In genomic region chr17:45030733-45031132, GRCh38 we compare ENCODE assay signal across 20 cellular contexts. TPM values are rescaled to one million over a fixed set of nuclear protein-coding genes. Genes with fewer than 3 reads are reported as not detected.
DNase-seq lines count a peak whose midpoint lies in the region; ATAC-seq, FAIRE-seq and TF ChIP-seq lines count a peak whose summit lies in the region.
"Had no signal": no experiment of that assay in that cellular context is flagged by ENCODE, and none has a peak within 500 bp of the region (broad histone marks: within the 10 kb centered on the region; RNA-seq: fewer than 3 reads in every experiment).

No MANE protein-coding gene starts in this region.

- peak overlapping the region in 6 of 11 experiments; percentile 42 to 70 (median 50); a peak in 5 of 22 replicates for H3K4me2 ChIP-seq in BLaER1 treated with 17β-estradiol and CSF1 and Interleukin-3, amounts not matched to agents 10 nM and 100 nM
- H3K4me2 ChIP-seq in osteoblast (ENCODE audit: insufficient read depth, low read length), result no peak overlapping the region

- H3K79me2 ChIP-seq in osteoblast (ENCODE audit: insufficient read depth, low read length), result peaks cover 1% of the 10 kb centered on the region

- no peaks in the 10 kb centered on the region for H3K27me3 ChIP-seq in BLaER1 treated with 17β-estradiol and CSF1 and Interleukin-3, amounts not matched to agents 10 nM and 100 nM
- H3K27me3 ChIP-seq in bronchial epithelial cell (ENCODE audit: control insufficient read depth, insufficient read depth, low read length) (no peaks in the 10 kb centered on the region), osteoblast (ENCODE audit: insufficient read depth, low read length) (no peaks in the 10 kb centered on the region)

- POLR2A ChIA-PET in RWPE1 (lab: Yijun Ruan, JAX; ENCODE audit: low non-redundant PET) (no interaction called here), GM10248 (lab: Yijun Ruan, JAX) (no interaction called here)

- ATAC-seq in HG03571 (IDR thresholded peaks at IDR 0.05; ENCODE audit: unreplicated experiment), result no peak
- ATAC-seq: CD8-positive, alpha-beta T cell had no signal

- H3K4me1 ChIP-seq in BLaER1 treated with 17β-estradiol and CSF1 and Interleukin-3, amounts not matched to agents 10 nM and 100 nM, result peaks cover 15 to 42% (median 33%) of the 10 kb centered on the region in 10 experiments
- H3K4me1 ChIP-seq in osteoblast (ENCODE audit: insufficient read depth, low read length), result no peaks in the 10 kb centered on the region
- H3K4me1 ChIP-seq: HAP-1 had no signal

- H2AFZ ChIP-seq in osteoblast (ENCODE audit: low read length), result no peak overlapping the region

- H3K27ac ChIP-seq in BLaER1 treated with 17β-estradiol and CSF1 and Interleukin-3, amounts not matched to agents 10 nM and 100 nM, result no peak overlapping the region
- H3K27ac ChIP-seq in RWPE1 (peak overlapping the region; percentile 20), osteoblast (ENCODE audit: low read depth, low read length) (no peak overlapping the region)
- H3K27ac ChIP-seq: HL-60 had no signal

- DNase-seq in RWPE1 (ENCODE audit: low spot score), result no peak
- no peak for DNase-seq in bronchial epithelial cell (ENCODE audit: low read depth)
- peak; percentile 68 for DNase-seq in osteoblast (ENCODE audit: insufficient read length, low spot score, missing footprints)
- DNase-seq in GM10248 (ENCODE audit: extremely low spot score), result no peak
- DNase-seq in dermis blood vessel endothelial cell, result no peak
- DNase-seq: CD8-positive, alpha-beta T cell; COR-L47; DMS153; DMS79 treated with DMSO at 0.1 percent for 48 hours; EL; HFFc6 had no signal

- CTCF ChIA-PET in RWPE1 (lab: Yijun Ruan, JAX), result no interaction called here
- CTCF ChIA-PET in GM10248 (lab: Yijun Ruan, JAX), result interaction anchor here (0.6 to 4.8 kb wide), 6 partner anchors 9 to 113 kb away, joined by 3 to 27 read pairs (median 6); no protein-coding TSS in a partner anchor

- peaks cover 69 to 89% (median 77%) of the 10 kb centered on the region in 11 experiments for H3K36me3 ChIP-seq in BLaER1 treated with 17β-estradiol and CSF1 and Interleukin-3, amounts not matched to agents 10 nM and 100 nM
- peaks cover 47% of the 10 kb centered on the region for H3K36me3 ChIP-seq in bronchial epithelial cell (ENCODE audit: control insufficient read depth, insufficient read depth, low read length)
- peaks cover 42% of the 10 kb centered on the region for H3K36me3 ChIP-seq in osteoblast (ENCODE audit: insufficient read depth, low read length)

- H4K20me1 ChIP-seq in BLaER1 treated with 17β-estradiol and CSF1 and Interleukin-3, amounts not matched to agents 10 nM and 100 nM, result peaks cover 0 to 66% (median 32%) of the 10 kb centered on the region in 11 experiments; a peak in 16 of 22 replicates
- H4K20me1 ChIP-seq in osteoblast (ENCODE audit: insufficient read depth, low read length), result peaks cover 5% of the 10 kb centered on the region

- H3K9ac ChIP-seq in BLaER1 treated with 17β-estradiol and CSF1 and Interleukin-3, amounts not matched to agents 10 nM and 100 nM, result no peak overlapping the region

- H3K4me3 ChIP-seq in BLaER1 treated with 17β-estradiol and CSF1 and Interleukin-3, amounts not matched to agents 10 nM and 100 nM, result no peak overlapping the region
- H3K4me3 ChIP-seq in bronchial epithelial cell (ENCODE audit: low read depth, low read length), result no peak overlapping the region
- no peak overlapping the region for H3K4me3 ChIP-seq in osteoblast (ENCODE audit: insufficient read depth, low read length)
- H3K4me3 ChIP-seq: HAP-1 had no signal

- no peak for TF ChIP-seq CTCF in RWPE1 (conservative IDR thresholded peaks at IDR 0.05; ENCODE audit: low read depth)
- no peak for TF ChIP-seq CTCF in bronchial epithelial cell (IDR thresholded peaks at IDR 0.05; ENCODE audit: insufficient read depth, low read length, severe bottlenecking)
- no peak for TF ChIP-seq CTCF in osteoblast (IDR thresholded peaks at IDR 0.05; ENCODE audit: extremely low read depth, low read depth, low read length)
- TF ChIP-seq CTCF in GM10248 (IDR thresholded peaks at IDR 0.05; ENCODE audit: control extremely low read depth, extremely low read depth, low read depth, missing control alignments), result no peak

- FAIRE-seq in bronchial epithelial cell (lab: Jason Lieb, UNC), result peak; percentile 75
- FAIRE-seq: A204.1, D721Med, G401.6, GM19239, H1 had no signal

- no peaks in the 10 kb centered on the region for H3K9me3 ChIP-seq in BLaER1 treated with 17β-estradiol and CSF1 and Interleukin-3, amounts not matched to agents 10 nM and 100 nM (replicated peaks in 1 of 11)
- no peaks in the 10 kb centered on the region for H3K9me3 ChIP-seq in osteoblast (ENCODE audit: low read depth, low read length)
- H3K9me3 ChIP-seq: HAP-1 had no signal

RNA-seq across cellular contexts. Expression of gene DCAKD, which starts 20.7 kb away (rescaled TPM):
- total RNA-seq in bronchial epithelial cell, result 18.2 and 25.9 TPM in 2 replicates
- 34.5 and 39.1 TPM in 2 replicates for total RNA-seq in osteoblast
- total RNA-seq in dermis blood vessel endothelial cell, result 33.8 and 36.4 TPM in 2 replicates

RNA-seq across cellular contexts. Expression of gene NMT1, which starts 30.4 kb away (rescaled TPM):
- total RNA-seq in bronchial epithelial cell (48.1 and 54.2 TPM in 2 replicates), osteoblast (51.8 and 66.6 TPM in 2 replicates), dermis blood vessel endothelial cell (69.4 and 79.1 TPM in 2 replicates)
